Comparison of ENCODE assay signal across 9 cellular contexts in genomic region chr19:13797058-13797440, GRCh38. TPM values are rescaled to one million over a fixed set of nuclear protein-coding genes. Genes with fewer than 3 reads are reported as not detected.
DNase-seq lines count a peak whose midpoint lies in the region; ATAC-seq, FAIRE-seq and TF ChIP-seq lines count a peak whose summit lies in the region.
"Had no signal": no experiment of that assay in that cellular context is flagged by ENCODE, and none has a peak within 500 bp of the region (broad histone marks: within the 10 kb centered on the region; RNA-seq: fewer than 3 reads in every experiment).

No MANE protein-coding gene starts in this region.

- TF ChIP-seq POLR2A in GM12878 (IDR thresholded peaks at IDR 0.05; ENCODE audit: low read depth, low read length) = no peak
- no peak for TF ChIP-seq POLR2A in thyroid gland (IDR thresholded peaks at IDR 0.05)

- no peak for FAIRE-seq in GM12878 (lab: Jason Lieb, UNC)

- POLR2A ChIA-PET in GM12878 (lab: Charles Lee) = interaction anchor here (1.0 to 5.1 kb wide), 7 partner anchors 24 to 65 kb away, joined by 3 to 37 read pairs (median 20); no protein-coding TSS in a partner anchor

- H3K27ac ChIP-seq in GM12878 (ENCODE audit: control insufficient read depth, insufficient read depth) (peak overlapping the region; percentile 84), thyroid gland (peak overlapping the region; percentile 86 to 97 (median 87))

- CTCF ChIA-PET in GM12878 (lab: Yijun Ruan, JAX) = interaction anchor here (0.9 to 8.0 kb wide), 8 partner anchors 12 to 84 kb away, joined by 3 to 63 read pairs (median 4); partner anchors contain the start of gene C19orf53

- H2AFZ ChIP-seq in GM12878 (ENCODE audit: control insufficient read depth, low read depth, low read length) = no peak overlapping the region; the same call in 1 of the 2 replicates

- H3K4me1 ChIP-seq in GM12878 (ENCODE audit: control insufficient read depth, insufficient read depth, low read length) (peaks cover 16% of the 10 kb centered on the region), thyroid gland (peaks cover 21 to 25% of the 10 kb centered on the region in 2 donors)

- intact Hi-C loops in activated CD4-positive, alpha-beta T cell treated with anti-CD3 and anti-CD28 coated beads, Interleukin-2, amount 10 ng/mL, durations not matched to agents 24 days and 14 days (cut with micrococcal nuclease) = no loop called here
- intact Hi-C loops in GM12878 (cut with micrococcal nuclease; ENCODE audit: unreplicated experiment) (loop anchor here (5.0 kb wide), 1 partner anchor 40 kb away; no protein-coding TSS in a partner anchor), thyroid gland (cut with DNase I) (loop anchor here (5.0 kb wide), 1 partner anchor 45 kb away; no protein-coding TSS in a partner anchor)

- no peaks in the 10 kb centered on the region for H3K27me3 ChIP-seq in GM12878 (replicated peaks in 1 of 2; ENCODE audit: control insufficient read depth in 2 of 2, insufficient read depth in 2 of 2, low read length in 1 of 2)
- no peaks in the 10 kb centered on the region for H3K27me3 ChIP-seq in thyroid gland

- peak overlapping the region; percentile 71 for H3K27ac Mint-ChIP-seq in activated CD4-positive, alpha-beta T cell treated with anti-CD3 and anti-CD28 coated beads, Interleukin-2, amount 10 ng/mL, durations not matched to agents 24 days and 14 days
- H3K27ac Mint-ChIP-seq in memory B cell = no peak overlapping the region

- no peaks in the 10 kb centered on the region for H3K9me3 Mint-ChIP-seq in activated CD4-positive, alpha-beta T cell treated with anti-CD3 and anti-CD28 coated beads, Interleukin-2, amount 10 ng/mL, durations not matched to agents 24 days and 14 days
- H3K9me3 Mint-ChIP-seq in memory B cell = no peaks in the 10 kb centered on the region

- DNase-seq in activated CD4-positive, alpha-beta T cell treated with anti-CD3 and anti-CD28 coated beads, Interleukin-2, amount 10 ng/mL, durations not matched to agents 24 days and 14 days = no peak
- no peak for DNase-seq in activated CD4-positive, alpha-beta T cell treated with anti-CD3 and anti-CD28 coated beads for 1 hour
- no peak for DNase-seq in GM12878 (ENCODE audit: low read depth, low spot score)
- no peak for DNase-seq in memory B cell (ENCODE audit: low spot score in 2 of 2)
- no peak for DNase-seq in thyroid gland
- no peak for DNase-seq in occipital lobe (lab: John Stamatoyannopoulos, UW)
- DNase-seq in stimulated activated CD4-positive, alpha-beta T cell treated with anti-CD3 and anti-CD28 coated beads, Interleukin-2, amount 100 ng/mL, for 48 hours = no peak
- DNase-seq in stimulated activated CD4-positive, alpha-beta T cell treated with anti-CD3 and anti-CD28 coated beads, Interleukin-4, amount 100 ng/mL, for 4 hours = no peak
- DNase-seq: SHP77 treated with DMSO at 0.1 percent for 48 hours had no signal

- in situ Hi-C loops in GM12878 (cut with MboI) = no loop called here

- H3K27me3 Mint-ChIP-seq in activated CD4-positive, alpha-beta T cell treated with anti-CD3 and anti-CD28 coated beads, Interleukin-2, amount 10 ng/mL, durations not matched to agents 24 days and 14 days = no peaks in the 10 kb centered on the region
- H3K27me3 Mint-ChIP-seq in memory B cell = no peaks in the 10 kb centered on the region

- 43% methylated on average over 4 of the region's 4 CpGs for WGBS in GM12878 (ENCODE audit: insufficient coverage, insufficient replicate concordance, low lambda C conversion rate, missing lambda C conversion rate)
- 65 to 68% methylated on average over 4 of the region's 4 CpGs for WGBS in thyroid gland, 2 donors

- H3K4me2 ChIP-seq in GM12878 (ENCODE audit: control insufficient read depth, insufficient read depth) = peak overlapping the region; percentile 98

- H4K20me1 ChIP-seq in GM12878 (ENCODE audit: control insufficient read depth, insufficient read depth) = no peaks in the 10 kb centered on the region

- TF ChIP-seq CTCF in GM12878 (IDR thresholded peaks at IDR 0.05 in 2 of 3, conservative IDR thresholded peaks at IDR 0.05 in 1 of 3; ENCODE audit: control insufficient read depth in 2 of 3, extremely low read depth in 1 of 3, insufficient read depth in 1 of 3, low read depth in 3 of 3, low read length in 3 of 3) (no peak), thyroid gland (IDR thresholded peaks at IDR 0.05) (no peak)

- H3K9me3 ChIP-seq in GM12878 (replicated peaks; ENCODE audit: control insufficient read depth, insufficient read depth, low read length) (no peaks in the 10 kb centered on the region), thyroid gland (no peaks in the 10 kb centered on the region)

- SMC1A ChIA-PET in GM12878 (lab: Charles Lee; ENCODE audit: uncharacterized antibody, unreplicated experiment) = interaction anchor here (0.8 to 5.6 kb wide), 11 partner anchors 9 to 64 kb away, joined by 3 to 33 read pairs (median 3); partner anchors contain the start of gene C19orf53

- peak overlapping the region; percentile 88 for H3K4me3 Mint-ChIP-seq in activated CD4-positive, alpha-beta T cell treated with anti-CD3 and anti-CD28 coated beads, Interleukin-2, amount 10 ng/mL, durations not matched to agents 24 days and 14 days
- peak overlapping the region; percentile 89 for H3K4me3 Mint-ChIP-seq in memory B cell

- H3K36me3 ChIP-seq in GM12878 (ENCODE audit: control insufficient read depth in 2 of 2, insufficient read depth in 2 of 2, low read length in 1 of 2) = no peaks in the 10 kb centered on the region
- no peaks in the 10 kb centered on the region for H3K36me3 ChIP-seq in thyroid gland

- H3K4me3 ChIP-seq in GM12878 = peak overlapping the region; percentile 70
- peak overlapping the region in 1 of 3 donors; percentile 62 for H3K4me3 ChIP-seq in thyroid gland (replicated peaks in 1 of 3)

- TF ChIP-seq RAD21 in GM12878 (IDR thresholded peaks at IDR 0.05; ENCODE audit: insufficient read depth, low read depth, low read length) = no peak

- no peak for ATAC-seq in GM12878
- no peak for ATAC-seq in memory B cell (ENCODE audit: low read depth)

- H3K4me1 Mint-ChIP-seq in activated CD4-positive, alpha-beta T cell treated with anti-CD3 and anti-CD28 coated beads, Interleukin-2, amount 10 ng/mL, durations not matched to agents 24 days and 14 days = peaks cover 28% of the 10 kb centered on the region
- peaks cover 18% of the 10 kb centered on the region for H3K4me1 Mint-ChIP-seq in memory B cell

- H3K36me3 Mint-ChIP-seq in activated CD4-positive, alpha-beta T cell treated with anti-CD3 and anti-CD28 coated beads, Interleukin-2, amount 10 ng/mL, durations not matched to agents 24 days and 14 days (ENCODE audit: low read depth) = peaks cover 8% of the 10 kb centered on the region
- peaks cover 6% of the 10 kb centered on the region for H3K36me3 Mint-ChIP-seq in memory B cell

- peak overlapping the region; percentile 77 for H3K9ac ChIP-seq in GM12878 (ENCODE audit: control insufficient read depth, insufficient read depth, low read length)

- RAD21 ChIA-PET in GM12878 (lab: Charles Lee; ENCODE audit: unreplicated experiment) = interaction anchor here (0.7 to 5.6 kb wide), 7 partner anchors 13 to 65 kb away, joined by 3 to 59 read pairs (median 6); no protein-coding TSS in a partner anchor

- peaks cover 12% of the 10 kb centered on the region for H3K79me2 ChIP-seq in GM12878 (ENCODE audit: control insufficient read depth, insufficient read depth, low read length)

- no peak for TF ChIP-seq EP300 in GM12878 (IDR thresholded peaks at IDR 0.05; ENCODE audit: borderline replicate concordance in 1 of 2, control insufficient read depth in 1 of 2, low read depth in 2 of 2, low read length in 2 of 2)

- BruUV-seq in GM12878 (replicated peaks; lab: Mats Ljungman, UMichigan) = no TSS peak

RNA-seq across cellular contexts. Expression of gene ZSWIM4, which starts 1.8 kb away (rescaled TPM):
- total RNA-seq in activated CD4-positive, alpha-beta T cell treated with anti-CD3 and anti-CD28 coated beads, Interleukin-2, amount 10 ng/mL, durations not matched to agents 24 days and 14 days = 7.3 and 7.5 TPM in 2 replicates
- total RNA-seq in GM12878 (2013; cell fraction: nucleolus; rRNA removed) = 12.5 and 13.0 TPM in 2 replicates
- total RNA-seq in GM12878 (2014; rRNA removed) (3.1 TPM in 2 replicates), GM12878 (2014; rRNA removed; fragmentation: Illumina TruSeq; extraction: Trizol) (1.1 and 1.2 TPM in 2 replicates), GM12878 (2021) (11.1 and 12.2 TPM in 2 replicates), thyroid gland (10 to 100 TPM in 1 of 4 donors, 1 to 10 TPM in 3; 6.9 to 15.6 (median 8.9) TPM), occipital lobe (11.1 TPM)
- polyA plus RNA-seq in GM12878 (2011; ENCODE audit: low read depth) = 1.1 TPM
- polyA plus RNA-seq in GM12878 (2011; rRNA removed) (0.66 and 1.3 TPM in 2 replicates), GM12878 (2014; fragmentation: Illumina TruSeq; extraction: Trizol) (1.6 and 2.2 TPM in 2 replicates), GM12878 (2014; fragmentation: Nextera tagmentation; extraction: Ambion mirVana) (not detected), GM12878 (2014; rRNA removed) (5.1 and 5.6 TPM in 2 replicates), GM12878 (2016; fragmentation: Nextera tagmentation; extraction: Ambion mirVana) (1 to 10 TPM in 1 of 2 experiments, under 1 TPM in 1; 0.73 to 1.2 TPM)
- polyA plus RNA-seq in GM12878 (2011; cell fraction: cytosol; rRNA removed) = 2.6 TPM in 2 replicates
- 3.2 and 4.0 TPM in 2 replicates for polyA plus RNA-seq in GM12878 (2011; cell fraction: nucleus; rRNA removed)
- polyA plus RNA-seq in GM12878 (2012) = 4.9 and 6.1 TPM in 2 replicates
- 1.8 and 5.0 TPM in 2 replicates for polyA minus RNA-seq in GM12878 (2011; rRNA and poly(A)+ RNA removed)
- 3.1 and 3.2 TPM in 2 replicates for polyA minus RNA-seq in GM12878 (2011; cell fraction: cytosol; rRNA and poly(A)+ RNA removed)
- 1.9 and 2.9 TPM in 2 replicates for polyA minus RNA-seq in GM12878 (2011; cell fraction: nucleus; rRNA and poly(A)+ RNA removed)

RNA-seq across cellular contexts. Expression of gene C19orf53, which starts 22.8 kb away (rescaled TPM):
- total RNA-seq in activated CD4-positive, alpha-beta T cell treated with anti-CD3 and anti-CD28 coated beads, Interleukin-2, amount 10 ng/mL, durations not matched to agents 24 days and 14 days = 142 and 143 TPM in 2 replicates
- 15.6 and 16.0 TPM in 2 replicates for total RNA-seq in GM12878 (2013; cell fraction: nucleolus; rRNA removed)
- total RNA-seq in GM12878 (2014; rRNA removed) (183 and 198 TPM in 2 replicates), GM12878 (2014; rRNA removed; fragmentation: Illumina TruSeq; extraction: Trizol) (120 and 138 TPM in 2 replicates), GM12878 (2021) (109 and 115 TPM in 2 replicates), thyroid gland (100 to 1,000 TPM in 2 of 4 donors, 10 to 100 TPM in 2; 50.2 to 191 (median 139) TPM), occipital lobe (15.8 TPM)
- 219 TPM for polyA plus RNA-seq in GM12878 (2011; ENCODE audit: low read depth)
- polyA plus RNA-seq in GM12878 (2011; rRNA removed) (99.9 and 186 TPM in 2 replicates), GM12878 (2014; fragmentation: Illumina TruSeq; extraction: Trizol) (38.4 and 171 TPM in 2 replicates), GM12878 (2014; fragmentation: Nextera tagmentation; extraction: Ambion mirVana) (100 to 1,000 TPM; 392 to 449 TPM), GM12878 (2014; rRNA removed) (250 and 253 TPM in 2 replicates), GM12878 (2016; fragmentation: Nextera tagmentation; extraction: Ambion mirVana) (100 to 1,000 TPM; 266 to 268 TPM)
- 225 and 239 TPM in 2 replicates for polyA plus RNA-seq in GM12878 (2011; cell fraction: cytosol; rRNA removed)
- 81.5 and 116 TPM in 2 replicates for polyA plus RNA-seq in GM12878 (2011; cell fraction: nucleus; rRNA removed)
- 194 and 199 TPM in 2 replicates for polyA plus RNA-seq in GM12878 (2012)
- polyA minus RNA-seq in GM12878 (2011; rRNA and poly(A)+ RNA removed) = 35.0 and 80.3 TPM in 2 replicates
- polyA minus RNA-seq in GM12878 (2011; cell fraction: cytosol; rRNA and poly(A)+ RNA removed) = 41.4 and 51.9 TPM in 2 replicates
- 9.3 and 19.9 TPM in 2 replicates for polyA minus RNA-seq in GM12878 (2011; cell fraction: nucleus; rRNA and poly(A)+ RNA removed)

RNA-seq across cellular contexts. Expression of gene MRI1, which starts 32.7 kb away (rescaled TPM):
- total RNA-seq in activated CD4-positive, alpha-beta T cell treated with anti-CD3 and anti-CD28 coated beads, Interleukin-2, amount 10 ng/mL, durations not matched to agents 24 days and 14 days = 42.9 and 46.7 TPM in 2 replicates
- total RNA-seq in GM12878 (2013; cell fraction: nucleolus; rRNA removed) = 86.3 and 111 TPM in 2 replicates
- total RNA-seq in GM12878 (2014; rRNA removed) (49.5 and 50.3 TPM in 2 replicates), GM12878 (2014; rRNA removed; fragmentation: Illumina TruSeq; extraction: Trizol) (17.0 and 17.2 TPM in 2 replicates), GM12878 (2021) (36.3 and 40.0 TPM in 2 replicates), thyroid gland (10 to 100 TPM; 53.0 to 90.4 (median 70.6) TPM), occipital lobe (16.4 TPM)
- 6.0 TPM for polyA plus RNA-seq in GM12878 (2011; ENCODE audit: low read depth)
- polyA plus RNA-seq in GM12878 (2011; rRNA removed) (16.6 and 28.2 TPM in 2 replicates), GM12878 (2014; fragmentation: Illumina TruSeq; extraction: Trizol) (14.3 and 18.5 TPM in 2 replicates), GM12878 (2014; fragmentation: Nextera tagmentation; extraction: Ambion mirVana) (1 to 10 TPM; 5.4 to 7.9 TPM), GM12878 (2014; rRNA removed) (46.4 and 51.1 TPM in 2 replicates), GM12878 (2016; fragmentation: Nextera tagmentation; extraction: Ambion mirVana) (10 to 100 TPM; 28.4 to 30.1 TPM)
- polyA plus RNA-seq in GM12878 (2011; cell fraction: cytosol; rRNA removed) = 34.3 and 54.3 TPM in 2 replicates
- polyA plus RNA-seq in GM12878 (2011; cell fraction: nucleus; rRNA removed) = 259 and 261 TPM in 2 replicates
- polyA plus RNA-seq in GM12878 (2012) = 21.6 and 24.4 TPM in 2 replicates
- 10.5 and 22.7 TPM in 2 replicates for polyA minus RNA-seq in GM12878 (2011; rRNA and poly(A)+ RNA removed)
- polyA minus RNA-seq in GM12878 (2011; cell fraction: cytosol; rRNA and poly(A)+ RNA removed) = 13.1 and 16.3 TPM in 2 replicates
- polyA minus RNA-seq in GM12878 (2011; cell fraction: nucleus; rRNA and poly(A)+ RNA removed) = 20.1 and 25.7 TPM in 2 replicates
